ENCODE assay signal across 9 cellular contexts in the genomic region with DNA sequence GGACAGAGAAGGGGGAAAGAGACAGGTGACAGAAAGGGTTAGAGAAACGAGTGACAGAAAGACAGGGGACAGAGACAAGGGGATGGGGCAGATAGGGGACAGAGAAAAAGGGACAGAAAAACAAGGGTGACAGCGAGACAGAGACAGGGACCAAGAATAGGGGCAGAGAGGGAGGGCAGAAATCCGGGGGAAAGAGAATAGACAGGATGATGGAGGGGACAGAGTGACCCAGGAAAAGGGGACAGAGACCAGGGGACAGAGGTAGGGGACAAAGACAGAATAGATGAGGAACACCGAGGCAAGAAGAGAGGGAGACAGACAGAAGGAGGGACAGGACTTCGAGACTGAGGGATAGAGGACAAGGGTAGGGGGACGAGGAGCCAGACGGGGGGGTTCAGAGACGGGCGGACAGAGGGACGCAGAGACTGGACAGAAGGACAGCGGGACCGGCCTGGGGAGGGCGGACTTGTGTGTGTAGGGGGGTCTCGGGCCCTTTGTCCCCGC. TPM values are rescaled to one million over a fixed set of nuclear protein-coding genes. Genes with fewer than 3 reads are reported as not detected.
A peak's percentile ranks its signal among the peaks of the same experiment; 100 is the strongest.
DNase-seq lines count a peak whose midpoint lies in the region; ATAC-seq and TF ChIP-seq lines count a peak whose summit lies in the region.
"Had no signal": no experiment of that assay in that cellular context is flagged by ENCODE, and none has a peak within 500 bp of the region (broad histone marks: within the 10 kb centered on the region; RNA-seq: fewer than 3 reads in every experiment).

No MANE protein-coding gene starts in this region.

- ATAC-seq in activated CD8-positive, alpha-beta T cell treated with anti-CD3 and anti-CD28 coated beads for 36 hours = no peak

- peak overlapping the region in 4 of 21 experiments; percentile 19 to 69 (median 66) for H3K27ac ChIP-seq in skin epidermis
- H3K27ac ChIP-seq: epithelial cell of prostate, SJSA1 had no signal

- TF ChIP-seq CTCF in HFFc6 (IDR thresholded peaks at IDR 0.05) = no peak
- TF ChIP-seq CTCF in activated CD8-positive, alpha-beta T cell treated with anti-CD3 and anti-CD28 coated beads for 36 hours (IDR thresholded peaks at IDR 0.05) = no peak

- POLR2A ChIA-PET in activated CD8-positive, alpha-beta T cell treated with anti-CD3 and anti-CD28 coated beads for 36 hours (lab: Charles Lee) = no interaction called here

- H3K9me3 Mint-ChIP-seq in HFFc6 = no peaks in the 10 kb centered on the region
- no peaks in the 10 kb centered on the region for H3K9me3 Mint-ChIP-seq in activated CD8-positive, alpha-beta T cell treated with anti-CD3 and anti-CD28 coated beads for 36 hours

- H3K27ac Mint-ChIP-seq in HFFc6 = no peak overlapping the region
- no peak overlapping the region for H3K27ac Mint-ChIP-seq in activated CD8-positive, alpha-beta T cell treated with anti-CD3 and anti-CD28 coated beads for 36 hours

- H3K4me3 Mint-ChIP-seq in HFFc6 = peak overlapping the region; percentile 69
- peak overlapping the region; percentile 65 for H3K4me3 Mint-ChIP-seq in activated CD8-positive, alpha-beta T cell treated with anti-CD3 and anti-CD28 coated beads for 36 hours

- CTCF ChIA-PET in activated CD8-positive, alpha-beta T cell treated with anti-CD3 and anti-CD28 coated beads for 36 hours (lab: Charles Lee) = no interaction called here

- peaks cover 8% of the 10 kb centered on the region; the same call in 1 of the 2 replicates for H3K4me1 Mint-ChIP-seq in HFFc6 (ENCODE audit: low read depth)
- H3K4me1 Mint-ChIP-seq in activated CD8-positive, alpha-beta T cell treated with anti-CD3 and anti-CD28 coated beads for 36 hours (ENCODE audit: low read depth) = peaks cover 9% of the 10 kb centered on the region

- H3K36me3 Mint-ChIP-seq in HFFc6 (ENCODE audit: low read depth) = no peaks in the 10 kb centered on the region
- no peaks in the 10 kb centered on the region for H3K36me3 Mint-ChIP-seq in activated CD8-positive, alpha-beta T cell treated with anti-CD3 and anti-CD28 coated beads for 36 hours (ENCODE audit: low read depth)

- peak overlapping the region; percentile 67 for H3K4me3 ChIP-seq in iPS-11a (ENCODE audit: low read depth, low read length)
- peak overlapping the region in 5 of 7 experiments; percentile 10 to 58 (median 47) for H3K4me3 ChIP-seq in skin epidermis
- H3K4me3 ChIP-seq: SJSA1 had no signal

- intact Hi-C loops in activated CD8-positive, alpha-beta T cell treated with anti-CD3 and anti-CD28 coated beads for 36 hours (cut with micrococcal nuclease) = no loop called here

- H3K27me3 Mint-ChIP-seq in HFFc6 (ENCODE audit: insufficient read depth) = peaks cover 30% of the 10 kb centered on the region
- peaks cover 32% of the 10 kb centered on the region for H3K27me3 Mint-ChIP-seq in activated CD8-positive, alpha-beta T cell treated with anti-CD3 and anti-CD28 coated beads for 36 hours

- no peak for DNase-seq in HFFc6
- DNase-seq in activated CD8-positive, alpha-beta T cell treated with anti-CD3 and anti-CD28 coated beads for 36 hours = no peak
- DNase-seq in NOMO-1 (lab: John Stamatoyannopoulos, UW; ENCODE audit: unreplicated experiment in 2 of 2) = no peak
- no peak for DNase-seq in T-helper 9 cell
- no peak for DNase-seq in NCI-H1105 treated with DMSO at 0.1 percent for 48 hours (lab: John Stamatoyannopoulos, UW)

RNA-seq across cellular contexts. Expression of a gene that starts 0.6 kb away (rescaled TPM):
- total RNA-seq in HFFc6 (2021; fragmentation: NEBNext Ultra II Directional; extraction: Animal tissue kit (Norgen Biotek cat#: 25700)) = 1 to 10 TPM in 2 of 6 experiments, under 1 TPM in 4; 0.43 to 1.3 (median 0.82) TPM
- total RNA-seq in activated CD8-positive, alpha-beta T cell treated with anti-CD3 and anti-CD28 coated beads for 36 hours = under 1 TPM; 0.22 to 0.38 TPM
- total RNA-seq: SJSA1 had no signal

RNA-seq across cellular contexts. Expression of a gene that starts 19.6 kb away (rescaled TPM):
- total RNA-seq in HFFc6 (2021; fragmentation: NEBNext Ultra II Directional; extraction: Animal tissue kit (Norgen Biotek cat#: 25700)) = 10 to 100 TPM; 32.2 to 42.2 (median 37.3) TPM
- 10 to 100 TPM; 12.3 to 13.4 TPM for total RNA-seq in activated CD8-positive, alpha-beta T cell treated with anti-CD3 and anti-CD28 coated beads for 36 hours

RNA-seq across cellular contexts. Expression of a gene that starts 27.2 kb away (rescaled TPM):
- under 1 TPM in 5 of 6 experiments, not detected in 1; 0.11 to 0.31 (median 0.21) TPM for total RNA-seq in HFFc6 (2021; fragmentation: NEBNext Ultra II Directional; extraction: Animal tissue kit (Norgen Biotek cat#: 25700))
- under 1 TPM; 0.41 to 0.54 TPM for total RNA-seq in activated CD8-positive, alpha-beta T cell treated with anti-CD3 and anti-CD28 coated beads for 36 hours
- total RNA-seq: SJSA1 had no signal

RNA-seq across cellular contexts. Expression of a gene that starts 30.9 kb away (rescaled TPM):
- 100 to 1,000 TPM; 123 to 163 (median 152) TPM for total RNA-seq in HFFc6 (2021; fragmentation: NEBNext Ultra II Directional; extraction: Animal tissue kit (Norgen Biotek cat#: 25700))
- 10 to 100 TPM; 11.1 to 13.3 TPM for total RNA-seq in activated CD8-positive, alpha-beta T cell treated with anti-CD3 and anti-CD28 coated beads for 36 hours

RNA-seq across cellular contexts. Expression of a gene that starts 42.6 kb away (rescaled TPM):
- 10 to 100 TPM; 18.1 to 20.8 (median 20.0) TPM for total RNA-seq in HFFc6 (2021; fragmentation: NEBNext Ultra II Directional; extraction: Animal tissue kit (Norgen Biotek cat#: 25700))
- total RNA-seq in activated CD8-positive, alpha-beta T cell treated with anti-CD3 and anti-CD28 coated beads for 36 hours = 10 to 100 TPM in 1 of 2 experiments, 1 to 10 TPM in 1; 8.8 to 12.2 TPM
